In genomic region chr12:1680804-1681492, GRCh38 we compare ENCODE assay signal across 19 cellular contexts. TPM values are rescaled to one million over a fixed set of nuclear protein-coding genes. Genes with fewer than 3 reads are reported as not detected.
A peak's percentile ranks its signal among the peaks of the same experiment; 100 is the strongest.
DNase-seq lines count a peak whose midpoint lies in the region; ATAC-seq, FAIRE-seq and TF ChIP-seq lines count a peak whose summit lies in the region.
"Had no signal": no experiment of that assay in that cellular context is flagged by ENCODE, and none has a peak within 500 bp of the region (broad histone marks: within the 10 kb centered on the region; RNA-seq: fewer than 3 reads in every experiment).

No MANE protein-coding gene starts in this region.

- DNase-seq in HT1080 (ENCODE audit: low read depth) (peak; percentile 49), right cardiac atrium (no peak), stomach (no peak), UCSD-AML1 (lab: John Stamatoyannopoulos, UW; ENCODE audit: unreplicated experiment) (no peak), NCI-H2227 (lab: John Stamatoyannopoulos, UW; ENCODE audit: unreplicated experiment) (no peak), immature natural killer cell (no peak)
- DNase-seq: activated CD4-positive, alpha-beta T cell treated with anti-CD3 and anti-CD28 coated beads, Interleukin-2, amount 10 ng/mL, durations not matched to agents 7 days and 5 days; activated naive CD4-positive, alpha-beta T cell treated with anti-CD3 and anti-CD28 coated beads for 36 hours; dorsolateral prefrontal cortex; hippocampal formation; MV-4-11; NCI-H2107; NCI-H69; occipital lobe; stimulated activated CD4-positive, alpha-beta T cell treated with anti-CD3 and anti-CD28 coated beads, Interleukin-4, amount 100 ng/mL, for 1 hour; T1000 had no signal

- no peak for TF ChIP-seq CTCF in stomach (IDR thresholded peaks at IDR 0.05)

- WGBS in right cardiac atrium, result 71% methylated on average over 7 of the region's 7 CpGs
- 69 to 74% (median 71%) methylated on average over 7 of the region's 7 CpGs for WGBS in stomach, 5 donors

- H3K4me1 ChIP-seq in right cardiac atrium (ENCODE audit: control insufficient read depth, insufficient read depth, low read length) (peaks cover 2% of the 10 kb centered on the region), stomach (no peaks in the 10 kb centered on the region)

- H3K4me3 Mint-ChIP-seq in immature natural killer cell, result no peak overlapping the region
- H3K4me3 Mint-ChIP-seq: activated CD4-positive, alpha-beta T cell treated with anti-CD3 and anti-CD28 coated beads, Interleukin-2, amount 10 ng/mL, durations not matched to agents 7 days and 5 days; activated naive CD4-positive, alpha-beta T cell treated with anti-CD3 and anti-CD28 coated beads for 36 hours had no signal

- H3K4me1 Mint-ChIP-seq in immature natural killer cell, result no peaks in the 10 kb centered on the region
- H3K4me1 Mint-ChIP-seq: activated CD4-positive, alpha-beta T cell treated with anti-CD3 and anti-CD28 coated beads, Interleukin-2, amount 10 ng/mL, durations not matched to agents 7 days and 5 days had no signal

- H3K27me3 Mint-ChIP-seq in immature natural killer cell (ENCODE audit: low read depth in 3 of 3), result peaks cover 0 to 3% (median 2%) of the 10 kb centered on the region in 3 donors

- TF ChIP-seq POLR2A in stomach (IDR thresholded peaks at IDR 0.05), result no peak

- H3K27me3 ChIP-seq in right cardiac atrium (ENCODE audit: control insufficient read depth, insufficient read depth), result no peaks in the 10 kb centered on the region
- H3K27me3 ChIP-seq in stomach, result no peaks in the 10 kb centered on the region

- peak overlapping the region; percentile 68 for H3K27ac ChIP-seq in right cardiac atrium (ENCODE audit: low read length)
- H3K27ac ChIP-seq in stomach, result peak overlapping the region in 3 of 5 donors; percentile 36 to 49 (median 37)

- H3K9me3 Mint-ChIP-seq in immature natural killer cell, result no peaks in the 10 kb centered on the region
- H3K9me3 Mint-ChIP-seq: activated CD4-positive, alpha-beta T cell treated with anti-CD3 and anti-CD28 coated beads, Interleukin-2, amount 10 ng/mL, durations not matched to agents 7 days and 5 days; activated naive CD4-positive, alpha-beta T cell treated with anti-CD3 and anti-CD28 coated beads for 36 hours had no signal

- H3K36me3 Mint-ChIP-seq in immature natural killer cell, result no peaks in the 10 kb centered on the region

- H3K27ac Mint-ChIP-seq in immature natural killer cell, result no peak overlapping the region
- H3K27ac Mint-ChIP-seq: activated CD4-positive, alpha-beta T cell treated with anti-CD3 and anti-CD28 coated beads, Interleukin-2, amount 10 ng/mL, durations not matched to agents 7 days and 5 days; activated naive CD4-positive, alpha-beta T cell treated with anti-CD3 and anti-CD28 coated beads for 36 hours had no signal

- ATAC-seq in right cardiac atrium (peak; percentile 78 to 97), GM18867 (IDR thresholded peaks at IDR 0.05; ENCODE audit: unreplicated experiment) (no peak)
- ATAC-seq: HCT116 had no signal

- H3K4me3 ChIP-seq in right cardiac atrium (ENCODE audit: low read length) (no peak overlapping the region), stomach (no peak overlapping the region)
- H3K4me3 ChIP-seq: dorsolateral prefrontal cortex had no signal

- no peaks in the 10 kb centered on the region for H3K9me3 ChIP-seq in right cardiac atrium (ENCODE audit: control insufficient read depth, low read length)
- no peaks in the 10 kb centered on the region for H3K9me3 ChIP-seq in stomach

- no peak for TF ChIP-seq EP300 in stomach (IDR thresholded peaks at IDR 0.05)

- peak; percentile 21 for FAIRE-seq in colon (lab: Jason Lieb, UNC)

- H3K36me3 ChIP-seq in stomach, result no peaks in the 10 kb centered on the region

- intact Hi-C loops in right cardiac atrium (cut with DNase I) (no loop called here), stomach (cut with DNase I; ENCODE audit: low total_unique reads) (no loop called here)

RNA-seq across cellular contexts. Expression of gene ADIPOR2, which starts 9.9 kb away (rescaled TPM):
- 34.5 and 42.7 TPM in 2 replicates for total RNA-seq in HT1080 (2014; rRNA removed; shearing (Covaris generic))
- polyA plus RNA-seq in HT1080 (2015; cell fraction: cytosol; rRNA removed), result 44.4 and 48.7 TPM in 2 replicates
- polyA plus RNA-seq in HT1080 (2015; cell fraction: nucleus; rRNA removed), result 29.0 and 30.4 TPM in 2 replicates
- total RNA-seq in right cardiac atrium (10 to 100 TPM; 36.4 to 52.0 (median 42.8) TPM), stomach (100 to 1,000 TPM in 1 of 5 donors, 10 to 100 TPM in 3, 1 to 10 TPM in 1; 2.9 to 185 (median 29.5) TPM)
- polyA plus RNA-seq in right cardiac atrium (28.1 TPM), stomach (10 to 100 TPM; 22.4 to 41.4 (median 24.4) TPM), immature natural killer cell (10 to 100 TPM in 1 of 3 donors, 1 to 10 TPM in 2; 4.6 to 11.3 (median 4.7) TPM)

RNA-seq across cellular contexts. Expression of gene WNT5B, which starts 51.9 kb away (rescaled TPM):
- 29.2 and 31.4 TPM in 2 replicates for total RNA-seq in HT1080 (2014; rRNA removed; shearing (Covaris generic))
- 1.5 and 2.0 TPM in 2 replicates for polyA plus RNA-seq in HT1080 (2015; cell fraction: cytosol; rRNA removed)
- polyA plus RNA-seq in HT1080 (2015; cell fraction: nucleus; rRNA removed), result 1.9 and 2.2 TPM in 2 replicates
- 1 to 10 TPM; 1.7 to 3.6 (median 2.6) TPM for total RNA-seq in right cardiac atrium
- polyA plus RNA-seq in right cardiac atrium, result 1.7 TPM
- 10 to 100 TPM in 2 of 5 donors, 1 to 10 TPM in 2, under 1 TPM in 1; 0.45 to 22.3 (median 7.8) TPM for total RNA-seq in stomach
- polyA plus RNA-seq in stomach, result 10 to 100 TPM in 1 of 3 donors, 1 to 10 TPM in 2; 4.3 to 13.6 (median 4.4) TPM
- not detected for polyA plus RNA-seq in immature natural killer cell
- total RNA-seq: activated naive CD4-positive, alpha-beta T cell treated with anti-CD3 and anti-CD28 coated beads for 36 hours had no signal
